In the genomic region with DNA sequence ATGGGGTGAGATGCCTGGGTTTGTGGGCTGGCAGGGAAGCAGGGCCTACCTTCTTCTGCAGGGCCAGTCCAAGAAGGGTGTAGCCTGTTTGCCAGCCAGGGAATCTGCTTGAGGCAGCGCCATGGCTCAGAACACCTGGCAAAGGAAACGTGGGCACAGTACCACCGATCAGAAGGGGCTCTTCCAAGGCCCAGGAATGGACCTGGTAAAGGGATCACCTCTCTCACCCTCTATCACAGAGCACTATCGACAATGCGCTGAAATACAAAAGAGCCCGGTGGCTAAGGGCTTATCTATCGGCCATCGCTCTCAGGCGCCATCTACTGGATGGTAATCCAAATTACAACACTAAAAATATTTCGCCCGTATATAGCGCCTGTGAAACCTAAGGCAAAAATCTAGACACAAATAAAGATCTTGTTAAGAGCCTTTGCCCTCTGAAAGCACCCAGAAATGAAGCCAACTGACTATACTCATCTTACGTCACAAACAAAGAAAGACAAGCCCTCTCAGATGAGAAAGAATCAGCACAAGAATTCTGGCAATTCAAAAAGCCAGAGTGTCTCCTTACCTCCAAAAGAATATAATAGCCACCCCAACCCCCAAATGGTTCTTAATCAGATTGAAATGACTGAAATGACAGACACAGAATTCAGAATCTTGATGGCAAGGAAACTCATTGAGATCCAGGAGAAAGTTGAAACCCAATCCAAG, we compare ENCODE assay signal across 8 cellular contexts.
DNase-seq lines count a peak whose midpoint lies in the region; ATAC-seq and TF ChIP-seq lines count a peak whose summit lies in the region.

No MANE protein-coding gene starts in this region.

- H3K9me3 Mint-ChIP-seq in activated naive CD8-positive, alpha-beta T cell treated with anti-CD3 and anti-CD28 coated beads, Interleukin-2, amount 10 ng/mL, durations not matched to agents 7 days and 5 days: no peaks in the 10 kb centered on the region

- TF ChIP-seq POLR2A in right lobe of liver (IDR thresholded peaks at IDR 0.05): no peak

- peak; percentile 80 for ATAC-seq in GM21619 (IDR thresholded peaks at IDR 0.05; ENCODE audit: unreplicated experiment)
- peak; percentile 73 for ATAC-seq in activated naive CD8-positive, alpha-beta T cell treated with anti-CD3 and anti-CD28 coated beads, Interleukin-2, amount 10 ng/mL, durations not matched to agents 7 days and 5 days (ENCODE audit: low read depth)
- ATAC-seq in right lobe of liver: peak; percentile 56 to 67 (median 60)
- ATAC-seq in HG03139 (IDR thresholded peaks at IDR 0.05; ENCODE audit: unreplicated experiment): no peak

- no peaks in the 10 kb centered on the region for H3K9me3 ChIP-seq in right lobe of liver

- no peaks in the 10 kb centered on the region for H3K4me1 ChIP-seq in right lobe of liver

- no peak overlapping the region for H3K27ac Mint-ChIP-seq in activated naive CD8-positive, alpha-beta T cell treated with anti-CD3 and anti-CD28 coated beads, Interleukin-2, amount 10 ng/mL, durations not matched to agents 7 days and 5 days

- H3K4me3 Mint-ChIP-seq in activated naive CD8-positive, alpha-beta T cell treated with anti-CD3 and anti-CD28 coated beads, Interleukin-2, amount 10 ng/mL, durations not matched to agents 7 days and 5 days: no peak overlapping the region

- no peaks in the 10 kb centered on the region for H3K36me3 ChIP-seq in right lobe of liver

- intact Hi-C loops in right lobe of liver (cut with DNase I): no loop called here

- H3K27ac ChIP-seq in right lobe of liver: no peak overlapping the region

- DNase-seq in DMS53 (lab: John Stamatoyannopoulos, UW) (peak; percentile 80), NOMO-1 treated with dmso at 0.1 percent for 144 hours (lab: John Stamatoyannopoulos, UW; ENCODE audit: unreplicated experiment) (peak; percentile 37), right lobe of liver (no peak), NCI-H1105 (lab: John Stamatoyannopoulos, UW) (no peak)
- DNase-seq in activated naive CD8-positive, alpha-beta T cell treated with anti-CD3 and anti-CD28 coated beads, Interleukin-2, amount 10 ng/mL, durations not matched to agents 7 days and 5 days: peak; percentile 34
- no peak for DNase-seq in activated effector memory CD4-positive, alpha-beta T cell treated with Interleukin-2 at 50 U/mL for 16 hours

- H3K4me3 ChIP-seq in right lobe of liver: no peak overlapping the region

- H3K4me1 Mint-ChIP-seq in activated naive CD8-positive, alpha-beta T cell treated with anti-CD3 and anti-CD28 coated beads, Interleukin-2, amount 10 ng/mL, durations not matched to agents 7 days and 5 days: no peaks in the 10 kb centered on the region

- no peaks in the 10 kb centered on the region for H3K27me3 ChIP-seq in right lobe of liver

- H3K36me3 Mint-ChIP-seq in activated naive CD8-positive, alpha-beta T cell treated with anti-CD3 and anti-CD28 coated beads, Interleukin-2, amount 10 ng/mL, durations not matched to agents 7 days and 5 days: no peaks in the 10 kb centered on the region

- TF ChIP-seq CTCF in right lobe of liver (IDR thresholded peaks at IDR 0.05): peak; percentile 34 to 55 (median 48)

- 35% methylated on average over 8 of the region's 13 CpGs for WGBS in right lobe of liver (ENCODE audit: insufficient coverage, low coverage, low lambda C conversion rate, missing lambda C conversion rate)

- POLR2A ChIA-PET in activated naive CD8-positive, alpha-beta T cell treated with anti-CD3 and anti-CD28 coated beads, Interleukin-2, amount 10 ng/mL, durations not matched to agents 7 days and 5 days (lab: Charles Lee): interaction anchor here (1.1 kb wide), 1 partner anchor 197 kb away, joined by 3 read pairs; no protein-coding TSS in a partner anchor

- H3K27me3 Mint-ChIP-seq in activated naive CD8-positive, alpha-beta T cell treated with anti-CD3 and anti-CD28 coated beads, Interleukin-2, amount 10 ng/mL, durations not matched to agents 7 days and 5 days: peaks cover 16% of the 10 kb centered on the region

Comparison
In these comparisons a context has a peak if more than half of its experiments do, and no peak if none do; other contexts are left out.
1. DNase-seq: peak in DMS53 (single experiment), NOMO-1 treated with dmso at 0.1 percent for 144 hours (single experiment) and activated naive CD8-positive, alpha-beta T cell treated with anti-CD3 and anti-CD28 coated beads, Interleukin-2, amount 10 ng/mL, durations not matched to agents 7 days and 5 days (single experiment); none in right lobe of liver (0 of 3), activated effector memory CD4-positive, alpha-beta T cell treated with Interleukin-2 at 50 U/mL for 16 hours (single experiment) and NCI-H1105 (single experiment).